In genomic region chr1:84012018-84012417, GRCh38 we compare ENCODE assay signal across 22 cellular contexts.
"Had no signal": no experiment of that assay in that cellular context is flagged by ENCODE, and none has a peak within 500 bp of the region (broad histone marks: within the 10 kb centered on the region; RNA-seq: fewer than 3 reads in every experiment).

No MANE protein-coding gene starts in this region.

- H3K27ac Mint-ChIP-seq: effector memory CD8-positive, alpha-beta T cell; natural killer cell; stimulated activated effector memory CD8-positive, alpha-beta T cell treated with anti-CD3 and anti-CD28 coated beads, Interleukin-12 subunit alpha, Interleukin-12 subunit beta, amount 100 ng/mL, for 72 hours had no signal

- H3K4me1 Mint-ChIP-seq: natural killer cell; stimulated activated effector memory CD8-positive, alpha-beta T cell treated with anti-CD3 and anti-CD28 coated beads, Interleukin-12 subunit alpha, Interleukin-12 subunit beta, amount 100 ng/mL, for 72 hours had no signal

- H3K36me3 ChIP-seq: gastroesophageal sphincter, heart left ventricle, left lung, right atrium auricular region, stomach, thyroid gland, vagina had no signal

- H3K9me3 Mint-ChIP-seq: effector memory CD8-positive, alpha-beta T cell; natural killer cell; stimulated activated effector memory CD8-positive, alpha-beta T cell treated with anti-CD3 and anti-CD28 coated beads, Interleukin-12 subunit alpha, Interleukin-12 subunit beta, amount 100 ng/mL, for 72 hours had no signal

- H3K4me2 ChIP-seq: hepatocyte had no signal

- H3K27me3 Mint-ChIP-seq: progenitor cell of endocrine pancreas had no signal

- H3K79me2 ChIP-seq: hepatocyte, parathyroid adenoma had no signal

- DNase-seq: cortex of kidney; effector memory CD8-positive, alpha-beta T cell; foreskin fibroblast; heart left ventricle; left cardiac atrium; left lung; natural killer cell; stimulated activated CD4-positive, alpha-beta T cell treated with anti-CD3 and anti-CD28 coated beads, Interleukin-2, amount 100 ng/mL, for 24 hours; stimulated activated CD4-positive, alpha-beta T cell treated with anti-CD3 and anti-CD28 coated beads, Interleukin-4, amount 100 ng/mL, for 24 hours; stimulated activated naive CD4-positive, alpha-beta T cell treated with Interleukin-2 at 50 U/mL for 16 hours; stomach; thyroid gland; trophoblast cell had no signal

- ATAC-seq: effector memory CD8-positive, alpha-beta T cell; esophagus mucosa; gastroesophageal sphincter; heart left ventricle; left cardiac atrium; left lung; natural killer cell; sciatic nerve; stimulated activated effector memory CD8-positive, alpha-beta T cell treated with anti-CD3 and anti-CD28 coated beads, Interleukin-12 subunit alpha, Interleukin-12 subunit beta, amount 100 ng/mL, for 72 hours had no signal

- H3K9ac ChIP-seq: parathyroid adenoma had no signal

- H3K9me3 ChIP-seq: gastroesophageal sphincter, heart left ventricle, left lung, right atrium auricular region, stomach, thyroid gland, vagina had no signal

- H3K36me3 Mint-ChIP-seq: natural killer cell; stimulated activated effector memory CD8-positive, alpha-beta T cell treated with anti-CD3 and anti-CD28 coated beads, Interleukin-12 subunit alpha, Interleukin-12 subunit beta, amount 100 ng/mL, for 72 hours had no signal

- H2AFZ ChIP-seq: hepatocyte, parathyroid adenoma had no signal

- H3K27me3 ChIP-seq: gastroesophageal sphincter, heart left ventricle, hepatocyte, left lung, right atrium auricular region, stomach, thyroid gland, vagina had no signal

- H3K4me3 Mint-ChIP-seq: effector memory CD8-positive, alpha-beta T cell; natural killer cell; stimulated activated effector memory CD8-positive, alpha-beta T cell treated with anti-CD3 and anti-CD28 coated beads, Interleukin-12 subunit alpha, Interleukin-12 subunit beta, amount 100 ng/mL, for 72 hours had no signal

- H3K27ac ChIP-seq: gastroesophageal sphincter, heart left ventricle, hepatocyte, left lung, parathyroid adenoma, right atrium auricular region, stomach, thyroid gland, vagina had no signal

- H3K4me3 ChIP-seq: gastroesophageal sphincter, heart left ventricle, hepatocyte, left lung, right atrium auricular region, stomach, thyroid gland, vagina had no signal

- H3K4me1 ChIP-seq: gastroesophageal sphincter, heart left ventricle, left lung, parathyroid adenoma, right atrium auricular region, stomach, thyroid gland, vagina had no signal
